25 cellular contexts compared by ENCODE assay signal in the genomic region with DNA sequence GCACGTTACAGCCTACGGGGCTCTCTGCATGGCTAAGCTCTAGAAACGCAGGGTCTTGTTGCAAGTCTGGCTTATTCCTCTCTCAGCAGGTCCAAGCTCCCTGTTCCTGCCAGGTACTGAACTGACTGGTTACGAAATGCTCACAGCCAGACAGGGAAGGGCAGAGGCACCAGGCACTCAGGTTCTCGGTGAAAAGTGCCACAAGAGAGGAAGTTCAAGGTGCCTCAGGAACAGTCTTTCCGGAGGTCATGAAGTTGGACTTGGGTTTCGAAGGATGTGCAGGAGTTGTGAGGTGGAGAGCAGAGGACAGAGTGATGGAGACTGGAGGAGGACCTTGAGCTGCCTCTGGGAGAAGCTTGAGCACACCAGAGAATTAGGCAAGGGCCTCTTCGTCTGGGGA.
DNase-seq lines count a peak whose midpoint lies in the region; TF ChIP-seq lines count a peak whose summit lies in the region.
"Had no signal": no experiment of that assay in that cellular context is flagged by ENCODE, and none has a peak within 500 bp of the region (broad histone marks: within the 10 kb centered on the region; RNA-seq: fewer than 3 reads in every experiment).

No MANE protein-coding gene starts in this region.

- H3K9ac ChIP-seq in BLaER1: peak overlapping the region; percentile 49; the same call in 1 of the 2 replicates

- DNase-seq in mesothelial cell of epicardium (ENCODE audit: low spot score in 2 of 2, unreplicated experiment in 2 of 2) (no peak), NCI-H748 (lab: John Stamatoyannopoulos, UW; ENCODE audit: unreplicated experiment) (no peak), GM10266 (ENCODE audit: extremely low spot score) (no peak), HPDE6-E6E7 (ENCODE audit: extremely low spot score) (no peak)
- no peak for DNase-seq in activated CD4-positive, alpha-beta T cell treated with anti-CD3 and anti-CD28 coated beads, Interleukin-2, amount 10 ng/mL, durations not matched to agents 7 days and 5 days
- DNase-seq: C1 segment of cervical spinal cord; CD4-positive, alpha-beta memory T cell; COR-L47; DMS79; EL; GDM1; IMR-90; MV-4-11; NCI-H1105; NCI-H1436 treated with DMSO at 0.1 percent for 48 hours; NCI-H187 treated with DMSO at 0.1 percent for 48 hours; NCI-H2107; NCI-H446 treated with DMSO at 0.1 percent for 48 hours; NCI-H526; Right ventricle myocardium superior; RPMI8226 had no signal

- H3K9me3 ChIP-seq in BLaER1 (no peaks in the 10 kb centered on the region), HEK293 (ENCODE audit: control insufficient read depth, insufficient read depth, low read depth, low read length) (no peaks in the 10 kb centered on the region)
- H3K9me3 ChIP-seq: SJSA1 had no signal

- H3K4me1 ChIP-seq in BLaER1 (peaks cover 100% of the 10 kb centered on the region), HEK293 (ENCODE audit: control insufficient read depth, insufficient read depth, low read length) (no peaks in the 10 kb centered on the region)
- H3K4me1 ChIP-seq: SJSA1 had no signal

- CTCF ChIA-PET in HEK293 (lab: Yijun Ruan, JAX): interaction anchor here (0.7 to 1.2 kb wide), 3 partner anchors 65 to 125 kb away, joined by 3 to 4 read pairs (median 3); a partner anchor contains a TSS
- CTCF ChIA-PET in activated CD4-positive, alpha-beta T cell treated with anti-CD3 and anti-CD28 coated beads, Interleukin-2, amount 10 ng/mL, durations not matched to agents 7 days and 5 days (lab: Charles Lee): interaction anchor here (2.3 kb wide), 1 partner anchor 122 kb away, joined by 5 read pairs; no protein-coding TSS in a partner anchor

- POLR2A ChIA-PET in HEK293 (lab: Yijun Ruan, JAX): no interaction called here
- POLR2A ChIA-PET in activated CD4-positive, alpha-beta T cell treated with anti-CD3 and anti-CD28 coated beads, Interleukin-2, amount 10 ng/mL, durations not matched to agents 7 days and 5 days (lab: Charles Lee): no interaction called here

- H3K27ac ChIP-seq in BLaER1 (peak overlapping the region; percentile 50), HEK293 (ENCODE audit: extremely low read depth, low read depth, low read length) (no peak overlapping the region)
- H3K27ac ChIP-seq: SJSA1 had no signal

- no peaks in the 10 kb centered on the region for H4K20me1 ChIP-seq in BLaER1

- H3K36me3 ChIP-seq in BLaER1: no peaks in the 10 kb centered on the region
- no peaks in the 10 kb centered on the region for H3K36me3 ChIP-seq in HEK293 (ENCODE audit: control insufficient read depth in 2 of 2, insufficient read depth in 1 of 2, low read length in 2 of 2)
- H3K36me3 ChIP-seq: SJSA1 had no signal

- H3K4me3 Mint-ChIP-seq in brain: no peak overlapping the region
- no peak overlapping the region for H3K4me3 Mint-ChIP-seq in mesothelial cell of epicardium
- no peak overlapping the region for H3K4me3 Mint-ChIP-seq in activated CD4-positive, alpha-beta T cell treated with anti-CD3 and anti-CD28 coated beads, Interleukin-2, amount 10 ng/mL, durations not matched to agents 7 days and 5 days
- H3K4me3 Mint-ChIP-seq: CD4-positive, alpha-beta memory T cell had no signal

- peak overlapping the region; percentile 15; the same call in 1 of the 2 replicates for H3K4me3 ChIP-seq in BLaER1
- H3K4me3 ChIP-seq in HEK293 (ENCODE audit: low read depth, low read length): no peak overlapping the region
- H3K4me3 ChIP-seq: SJSA1 had no signal

- H3K9me3 Mint-ChIP-seq in brain: peaks cover 0 to 5% (median 0%) of the 10 kb centered on the region in 5 experiments
- no peaks in the 10 kb centered on the region for H3K9me3 Mint-ChIP-seq in mesothelial cell of epicardium
- no peaks in the 10 kb centered on the region for H3K9me3 Mint-ChIP-seq in activated CD4-positive, alpha-beta T cell treated with anti-CD3 and anti-CD28 coated beads, Interleukin-2, amount 10 ng/mL, durations not matched to agents 7 days and 5 days

- no peaks in the 10 kb centered on the region for H3K27me3 ChIP-seq in BLaER1
- H3K27me3 ChIP-seq: SJSA1 had no signal

- H3K27me3 Mint-ChIP-seq in brain (peaks cover 2% of the 10 kb centered on the region), mesothelial cell of epicardium (ENCODE audit: low read depth) (no peaks in the 10 kb centered on the region)
- peaks cover 3% of the 10 kb centered on the region for H3K27me3 Mint-ChIP-seq in activated CD4-positive, alpha-beta T cell treated with anti-CD3 and anti-CD28 coated beads, Interleukin-2, amount 10 ng/mL, durations not matched to agents 7 days and 5 days
- H3K27me3 Mint-ChIP-seq: CD4-positive, alpha-beta memory T cell had no signal

- H3K4me2 ChIP-seq in BLaER1: peak overlapping the region; percentile 95

- H3K36me3 Mint-ChIP-seq in brain (no peaks in the 10 kb centered on the region), mesothelial cell of epicardium (no peaks in the 10 kb centered on the region)
- H3K36me3 Mint-ChIP-seq in activated CD4-positive, alpha-beta T cell treated with anti-CD3 and anti-CD28 coated beads, Interleukin-2, amount 10 ng/mL, durations not matched to agents 7 days and 5 days (ENCODE audit: low read depth): no peaks in the 10 kb centered on the region
- H3K36me3 Mint-ChIP-seq: CD4-positive, alpha-beta memory T cell had no signal

- TF ChIP-seq CTCF in HEK293 (tag by site-specific recombination; IDR thresholded peaks at IDR 0.05) (no peak), brain (conservative IDR thresholded peaks at IDR 0.05) (no peak), mesothelial cell of epicardium (IDR thresholded peaks at IDR 0.05; ENCODE audit: unreplicated experiment) (no peak), GM10266 (IDR thresholded peaks at IDR 0.05; ENCODE audit: control insufficient read depth, insufficient read depth, low read depth, missing control alignments) (no peak)

- H3K27ac Mint-ChIP-seq in brain (peak overlapping the region; percentile 5 to 90 (median 70)), mesothelial cell of epicardium (peak overlapping the region; percentile 21)
- H3K27ac Mint-ChIP-seq in activated CD4-positive, alpha-beta T cell treated with anti-CD3 and anti-CD28 coated beads, Interleukin-2, amount 10 ng/mL, durations not matched to agents 7 days and 5 days: no peak overlapping the region

- H3K4me1 Mint-ChIP-seq in brain (peaks cover 76% of the 10 kb centered on the region), mesothelial cell of epicardium (peaks cover 24% of the 10 kb centered on the region)
- H3K4me1 Mint-ChIP-seq in activated CD4-positive, alpha-beta T cell treated with anti-CD3 and anti-CD28 coated beads, Interleukin-2, amount 10 ng/mL, durations not matched to agents 7 days and 5 days: peaks cover 8% of the 10 kb centered on the region
- H3K4me1 Mint-ChIP-seq: CD4-positive, alpha-beta memory T cell had no signal

TF ChIP-seq in HEK293, 187 proteins besides CTCF, POLR2A, EP300 and RAD21:
- TF ChIP-seq, protein P1, sequence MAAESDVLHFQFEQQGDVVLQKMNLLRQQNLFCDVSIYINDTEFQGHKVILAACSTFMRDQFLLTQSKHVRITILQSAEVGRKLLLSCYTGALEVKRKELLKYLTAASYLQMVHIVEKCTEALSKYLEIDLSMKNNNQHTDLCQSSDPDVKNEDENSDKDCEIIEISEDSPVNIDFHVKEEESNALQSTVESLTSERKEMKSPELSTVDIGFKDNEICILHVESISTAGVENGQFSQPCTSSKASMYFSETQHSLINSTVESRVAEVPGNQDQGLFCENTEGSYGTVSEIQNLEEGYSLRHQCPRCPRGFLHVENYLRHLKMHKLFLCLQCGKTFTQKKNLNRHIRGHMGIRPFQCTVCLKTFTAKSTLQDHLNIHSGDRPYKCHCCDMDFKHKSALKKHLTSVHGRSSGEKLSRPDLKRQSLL (tag by site-specific recombination; IDR thresholded peaks at IDR 0.05): peak; percentile 87; the same call in 1 of the 2 replicates
- no peak for TF ChIP-seq ZNF777 (tag by site-specific recombination; IDR thresholded peaks at IDR 0.05; ENCODE audit: borderline replicate concordance)
- no peak for TF ChIP-seq ZNF138 (tag by site-specific recombination; IDR thresholded peaks at IDR 0.05; ENCODE audit: borderline replicate concordance)
- TF ChIP-seq ZFP3 (tag by site-specific recombination; IDR thresholded peaks at IDR 0.05; ENCODE audit: low read depth): peak; percentile 83
- no peak for TF ChIP-seq ZNF548 (tag by site-specific recombination; IDR thresholded peaks at IDR 0.05)
- TF ChIP-seq ZNF501 (tag by site-specific recombination; IDR thresholded peaks at IDR 0.05): no peak
- no peak for TF ChIP-seq ZNF530 (tag by site-specific recombination; IDR thresholded peaks at IDR 0.05; ENCODE audit: low read depth)
- TF ChIP-seq ZNF670 (tag by site-specific recombination; IDR thresholded peaks at IDR 0.05; ENCODE audit: low read depth): no peak
- TF ChIP-seq ZBTB17 (tag by site-specific recombination; IDR thresholded peaks at IDR 0.05): no peak
- no peak for TF ChIP-seq ZNF394 (tag by site-specific recombination; IDR thresholded peaks at IDR 0.05; ENCODE audit: borderline replicate concordance)
- no peak for TF ChIP-seq ZBTB1 (tag by site-specific recombination; IDR thresholded peaks at IDR 0.05)
